ENCODE assay signal across 20 cellular contexts in genomic region chr20:57298457-57298856, GRCh38. TPM values are rescaled to one million over a fixed set of nuclear protein-coding genes. Genes with fewer than 3 reads are reported as not detected.
A peak's percentile ranks its signal among the peaks of the same experiment; 100 is the strongest.
DNase-seq lines count a peak whose midpoint lies in the region; ATAC-seq, FAIRE-seq and TF ChIP-seq lines count a peak whose summit lies in the region.
"Had no signal": no experiment of that assay in that cellular context is flagged by ENCODE, and none has a peak within 500 bp of the region (broad histone marks: within the 10 kb centered on the region; RNA-seq: fewer than 3 reads in every experiment).

No MANE protein-coding gene starts in this region.

- FAIRE-seq in A549 (lab: Jason Lieb, UNC) (no peak), kidney (lab: Jason Lieb, UNC) (no peak)
- FAIRE-seq: D721Med had no signal

- H3K4me2 ChIP-seq in A549 = no peak overlapping the region

- TF ChIP-seq RAD21 in A549 (conservative IDR thresholded peaks at IDR 0.05 in 1 of 2, IDR thresholded peaks at IDR 0.05 in 1 of 2) = no peak

- TF ChIP-seq POLR2A in A549 (IDR thresholded peaks at IDR 0.05; ENCODE audit: low read length) = no peak

- CTCF ChIA-PET in A549 (lab: Yijun Ruan, JAX) = no interaction called here
- CTCF ChIA-PET in GM10248 (lab: Yijun Ruan, JAX) = no interaction called here

- TF ChIP-seq CTCF in A549 (IDR thresholded peaks at IDR 0.05) = no peak
- TF ChIP-seq CTCF in HFF-Myc (IDR thresholded peaks at IDR 0.05; ENCODE audit: low read depth, low read length, missing control alignments) = no peak
- no peak for TF ChIP-seq CTCF in kidney (IDR thresholded peaks at IDR 0.05; ENCODE audit: borderline replicate concordance, extremely low read depth, insufficient read depth)
- TF ChIP-seq CTCF in GM10248 (IDR thresholded peaks at IDR 0.05; ENCODE audit: control extremely low read depth, extremely low read depth, low read depth, missing control alignments) = no peak

- H3K9ac ChIP-seq in kidney (ENCODE audit: low read length in 2 of 2) = no peak overlapping the region

- H3K9me3 ChIP-seq in A549 (no peaks in the 10 kb centered on the region), kidney (ENCODE audit: control insufficient read depth in 1 of 2, low read length in 2 of 2) (no peaks in the 10 kb centered on the region)
- H3K9me3 ChIP-seq: BE2C, Caco-2 had no signal

- H3K36me3 ChIP-seq in kidney (ENCODE audit: control insufficient read depth in 1 of 2, insufficient read depth in 2 of 2, low read length in 2 of 2) = no peaks in the 10 kb centered on the region
- H3K36me3 ChIP-seq: BE2C had no signal

- no peak for DNase-seq in A549 (ENCODE audit: low read depth in 1 of 2, low spot score in 1 of 2)
- DNase-seq in HFF-Myc (ENCODE audit: extremely low read depth, low read depth) = peak; percentile 6
- peak; percentile 43 for DNase-seq in RPMI8226
- peak; percentile 2 for DNase-seq in kidney
- DNase-seq in globus pallidus (ENCODE audit: low spot score) = no peak
- DNase-seq in activated effector memory CD4-positive, alpha-beta T cell treated with Interleukin-2 at 50 U/mL for 16 hours = no peak
- DNase-seq in GM10248 (ENCODE audit: extremely low spot score) = no peak
- DNase-seq: 8988T; BE2C; C1 segment of cervical spinal cord; Caco-2; CD4-positive, CD25-positive, alpha-beta regulatory T cell; GDM1; GOT3; H7; IMR-90; KBM-7 had no signal

- no peak for ATAC-seq in A549

- H3K4me3 ChIP-seq in A549 (no peak overlapping the region), HFF-Myc (replicated peaks; ENCODE audit: low read depth, low read length) (no peak overlapping the region), kidney (ENCODE audit: low read length in 2 of 2) (no peak overlapping the region)

- WGBS in A549 (ENCODE audit: missing lambda C conversion rate) = 38% methylated on average over 4 of the region's 4 CpGs

- TF ChIP-seq EP300 in A549 (IDR thresholded peaks at IDR 0.05) = no peak

- intact Hi-C loops in kidney (cut with DNase I) = no loop called here

- no peaks in the 10 kb centered on the region for H3K4me1 ChIP-seq in A549
- H3K4me1 ChIP-seq in kidney (ENCODE audit: control insufficient read depth in 1 of 2, insufficient read depth in 1 of 2, low read depth in 1 of 2, low read length in 2 of 2) = peaks cover 0 to 3% of the 10 kb centered on the region in 2 donors
- H3K4me1 ChIP-seq: BE2C had no signal

- H3K27ac ChIP-seq in A549 = no peak overlapping the region
- H3K27ac ChIP-seq in kidney (ENCODE audit: low read depth in 2 of 2, low read length in 2 of 2) = no peak overlapping the region

- POLR2A ChIA-PET in A549 (lab: Yijun Ruan, JAX) (no interaction called here), GM10248 (lab: Yijun Ruan, JAX) (no interaction called here)

TF ChIP-seq in A549, 52 proteins besides CTCF, POLR2A, EP300 and RAD21:
- TF ChIP-seq FOSL2 (IDR thresholded peaks at IDR 0.05) (no peak), FOSL2 (CRISPR knock-in tag; IDR thresholded peaks at IDR 0.05) (0 out of 2 replicates have a peak, but pooled peaks have one; percentile 5), RFX5 (IDR thresholded peaks at IDR 0.05) (no peak), USF2 (IDR thresholded peaks at IDR 0.05) (no peak)

RNA-seq across cellular contexts. Expression of gene SPO11, which starts 31.1 kb away (rescaled TPM):
- polyA plus RNA-seq in A549 (2011; rRNA removed) (not detected in 2 replicates), A549 (2017; fragmentation: RNase III; extraction: RNeasy Plus Mini Kit Qiagen cat#74134 plus additional on column Dnase treatment) (not detected in 3 replicates), kidney (ENCODE audit: insufficient read depth, low read depth, low replicate concordance) (not detected)
- polyA plus RNA-seq in A549 (2012; cell fraction: cytosol; rRNA removed) = not detected in 2 replicates
- not detected in 2 replicates for polyA plus RNA-seq in A549 (2012; cell fraction: nucleus; rRNA removed)
- polyA minus RNA-seq in A549 (2011; rRNA and poly(A)+ RNA removed) = not detected in 2 replicates
- total RNA-seq in kidney = not detected
- total RNA-seq: Caco-2; CD4-positive, CD25-positive, alpha-beta regulatory T cell; Daoy; H7; HT-29; IMR-90 had no signal
- polyA plus RNA-seq: CD4-positive, CD25-positive, alpha-beta regulatory T cell; IMR-90 had no signal

RNA-seq across cellular contexts. Expression of gene BMP7, which starts 32.0 kb away (rescaled TPM):
- 0.08 and 0.16 TPM in 2 replicates for polyA plus RNA-seq in A549 (2011; rRNA removed)
- 0.17 and 0.35 TPM in 2 replicates for polyA plus RNA-seq in A549 (2012; cell fraction: cytosol; rRNA removed)
- 0.45 and 0.53 TPM in 2 replicates for polyA plus RNA-seq in A549 (2012; cell fraction: nucleus; rRNA removed)
- polyA plus RNA-seq in A549 (2017; fragmentation: RNase III; extraction: RNeasy Plus Mini Kit Qiagen cat#74134 plus additional on column Dnase treatment) = 0.09 to 0.22 TPM (median 0.18 TPM) in 3 replicates
- not detected in 2 replicates for polyA minus RNA-seq in A549 (2011; rRNA and poly(A)+ RNA removed)
- 1.6 TPM for total RNA-seq in kidney
- polyA plus RNA-seq in kidney (ENCODE audit: insufficient read depth, low read depth, low replicate concordance) = 11.3 TPM
- total RNA-seq: CD4-positive, CD25-positive, alpha-beta regulatory T cell; HT-29; IMR-90 had no signal
- polyA plus RNA-seq: CD4-positive, CD25-positive, alpha-beta regulatory T cell; IMR-90 had no signal

RNA-seq across cellular contexts. Expression of gene RAE1, which starts 52.6 kb away (rescaled TPM):
- 69.6 and 73.8 TPM in 2 replicates for polyA plus RNA-seq in A549 (2011; rRNA removed)
- 86.2 and 93.4 TPM in 2 replicates for polyA plus RNA-seq in A549 (2012; cell fraction: cytosol; rRNA removed)
- polyA plus RNA-seq in A549 (2012; cell fraction: nucleus; rRNA removed) = 89.4 and 160 TPM in 2 replicates
- polyA plus RNA-seq in A549 (2017; fragmentation: RNase III; extraction: RNeasy Plus Mini Kit Qiagen cat#74134 plus additional on column Dnase treatment) = 54.7 to 61.4 TPM (median 55.7 TPM) in 3 replicates
- 56.3 and 66.0 TPM in 2 replicates for polyA minus RNA-seq in A549 (2011; rRNA and poly(A)+ RNA removed)
- 19.5 TPM for total RNA-seq in kidney
- 26.3 TPM for polyA plus RNA-seq in kidney (ENCODE audit: insufficient read depth, low read depth, low replicate concordance)

Comparison
In these comparisons a context has a peak if more than half of its experiments do, and no peak if none do; other contexts are left out.
1. DNase-seq: peak in HFF-Myc (single experiment), RPMI8226 (single experiment) and kidney (single experiment); none in A549 (0 of 2), globus pallidus (single experiment), activated effector memory CD4-positive, alpha-beta T cell treated with Interleukin-2 at 50 U/mL for 16 hours (single experiment) and GM10248 (single experiment).